Comparison of ENCODE assay signal across 1 cellular context in the genomic region with DNA sequence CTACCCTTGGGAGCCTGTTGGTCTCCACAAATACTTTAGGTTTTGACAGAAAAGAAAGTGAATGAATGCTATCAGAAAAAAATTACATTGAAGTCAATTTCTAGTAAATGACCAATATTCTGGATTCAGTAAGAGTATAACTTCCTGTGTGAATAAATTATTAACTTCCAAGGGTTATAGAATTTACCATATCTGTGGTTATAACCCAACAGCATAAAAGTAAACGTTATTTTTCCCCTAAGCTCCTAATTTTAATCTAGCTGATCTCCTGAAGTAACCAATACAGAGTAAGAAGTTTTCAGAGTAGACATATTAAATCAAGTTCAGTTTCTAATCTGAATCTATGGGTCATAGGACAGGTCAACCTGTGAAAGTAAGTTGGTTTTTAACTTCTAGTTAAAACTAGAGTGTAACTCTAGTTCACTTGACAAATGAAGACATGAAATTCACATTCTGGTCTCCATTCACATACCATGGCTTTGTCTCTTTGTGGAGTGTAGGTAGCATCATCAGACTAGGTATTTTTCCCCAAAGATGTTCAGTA.
TF ChIP-seq lines count a peak whose summit lies in the region.

No MANE protein-coding gene starts in this region.

TF ChIP-seq in GM23338, 12 proteins besides CTCF, POLR2A, EP300 and RAD21 (continued from another document):
- TF ChIP-seq, protein P1, sequence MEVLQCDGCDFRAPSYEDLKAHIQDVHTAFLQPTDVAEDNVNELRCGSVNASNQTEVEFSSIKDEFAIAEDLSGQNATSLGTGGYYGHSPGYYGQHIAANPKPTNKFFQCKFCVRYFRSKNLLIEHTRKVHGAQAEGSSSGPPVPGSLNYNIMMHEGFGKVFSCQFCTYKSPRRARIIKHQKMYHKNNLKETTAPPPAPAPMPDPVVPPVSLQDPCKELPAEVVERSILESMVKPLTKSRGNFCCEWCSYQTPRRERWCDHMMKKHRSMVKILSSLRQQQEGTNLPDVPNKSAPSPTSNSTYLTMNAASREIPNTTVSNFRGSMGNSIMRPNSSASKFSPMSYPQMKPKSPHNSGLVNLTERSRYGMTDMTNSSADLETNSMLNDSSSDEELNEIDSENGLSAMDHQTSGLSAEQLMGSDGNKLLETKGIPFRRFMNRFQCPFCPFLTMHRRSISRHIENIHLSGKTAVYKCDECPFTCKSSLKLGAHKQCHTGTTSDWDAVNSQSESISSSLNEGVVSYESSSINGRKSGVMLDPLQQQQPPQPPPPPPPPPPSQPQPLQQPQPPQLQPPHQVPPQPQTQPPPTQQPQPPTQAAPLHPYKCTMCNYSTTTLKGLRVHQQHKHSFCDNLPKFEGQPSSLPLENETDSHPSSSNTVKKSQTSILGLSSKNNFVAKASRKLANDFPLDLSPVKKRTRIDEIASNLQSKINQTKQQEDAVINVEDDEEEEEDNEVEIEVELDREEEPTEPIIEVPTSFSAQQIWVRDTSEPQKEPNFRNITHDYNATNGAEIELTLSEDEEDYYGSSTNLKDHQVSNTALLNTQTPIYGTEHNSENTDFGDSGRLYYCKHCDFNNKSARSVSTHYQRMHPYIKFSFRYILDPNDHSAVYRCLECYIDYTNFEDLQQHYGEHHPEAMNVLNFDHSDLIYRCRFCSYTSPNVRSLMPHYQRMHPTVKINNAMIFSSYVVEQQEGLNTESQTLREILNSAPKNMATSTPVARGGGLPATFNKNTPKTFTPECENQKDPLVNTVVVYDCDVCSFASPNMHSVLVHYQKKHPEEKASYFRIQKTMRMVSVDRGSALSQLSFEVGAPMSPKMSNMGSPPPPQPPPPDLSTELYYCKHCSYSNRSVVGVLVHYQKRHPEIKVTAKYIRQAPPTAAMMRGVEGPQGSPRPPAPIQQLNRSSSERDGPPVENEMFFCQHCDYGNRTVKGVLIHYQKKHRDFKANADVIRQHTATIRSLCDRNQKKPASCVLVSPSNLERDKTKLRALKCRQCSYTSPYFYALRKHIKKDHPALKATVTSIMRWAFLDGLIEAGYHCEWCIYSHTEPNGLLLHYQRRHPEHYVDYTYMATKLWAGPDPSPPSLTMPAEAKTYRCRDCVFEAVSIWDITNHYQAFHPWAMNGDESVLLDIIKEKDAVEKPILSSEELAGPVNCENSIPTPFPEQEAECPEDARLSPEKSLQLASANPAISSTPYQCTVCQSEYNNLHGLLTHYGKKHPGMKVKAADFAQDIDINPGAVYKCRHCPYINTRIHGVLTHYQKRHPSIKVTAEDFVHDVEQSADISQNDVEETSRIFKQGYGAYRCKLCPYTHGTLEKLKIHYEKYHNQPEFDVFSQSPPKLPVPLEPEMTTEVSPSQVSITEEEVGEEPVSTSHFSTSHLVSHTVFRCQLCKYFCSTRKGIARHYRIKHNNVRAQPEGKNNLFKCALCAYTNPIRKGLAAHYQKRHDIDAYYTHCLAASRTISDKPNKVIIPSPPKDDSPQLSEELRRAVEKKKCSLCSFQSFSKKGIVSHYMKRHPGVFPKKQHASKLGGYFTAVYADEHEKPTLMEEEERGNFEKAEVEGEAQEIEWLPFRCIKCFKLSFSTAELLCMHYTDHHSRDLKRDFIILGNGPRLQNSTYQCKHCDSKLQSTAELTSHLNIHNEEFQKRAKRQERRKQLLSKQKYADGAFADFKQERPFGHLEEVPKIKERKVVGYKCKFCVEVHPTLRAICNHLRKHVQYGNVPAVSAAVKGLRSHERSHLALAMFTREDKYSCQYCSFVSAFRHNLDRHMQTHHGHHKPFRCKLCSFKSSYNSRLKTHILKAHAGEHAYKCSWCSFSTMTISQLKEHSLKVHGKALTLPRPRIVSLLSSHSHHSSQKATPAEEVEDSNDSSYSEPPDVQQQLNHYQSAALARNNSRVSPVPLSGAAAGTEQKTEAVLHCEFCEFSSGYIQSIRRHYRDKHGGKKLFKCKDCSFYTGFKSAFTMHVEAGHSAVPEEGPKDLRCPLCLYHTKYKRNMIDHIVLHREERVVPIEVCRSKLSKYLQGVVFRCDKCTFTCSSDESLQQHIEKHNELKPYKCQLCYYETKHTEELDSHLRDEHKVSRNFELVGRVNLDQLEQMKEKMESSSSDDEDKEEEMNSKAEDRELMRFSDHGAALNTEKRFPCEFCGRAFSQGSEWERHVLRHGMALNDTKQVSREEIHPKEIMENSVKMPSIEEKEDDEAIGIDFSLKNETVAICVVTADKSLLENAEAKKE (CRISPR knock-in tag; IDR thresholded peaks at IDR 0.05): no peak
- no peak for TF ChIP-seq REST (IDR thresholded peaks at IDR 0.05; ENCODE audit: unreplicated experiment)
